8 cellular contexts compared by ENCODE assay signal in the genomic region with DNA sequence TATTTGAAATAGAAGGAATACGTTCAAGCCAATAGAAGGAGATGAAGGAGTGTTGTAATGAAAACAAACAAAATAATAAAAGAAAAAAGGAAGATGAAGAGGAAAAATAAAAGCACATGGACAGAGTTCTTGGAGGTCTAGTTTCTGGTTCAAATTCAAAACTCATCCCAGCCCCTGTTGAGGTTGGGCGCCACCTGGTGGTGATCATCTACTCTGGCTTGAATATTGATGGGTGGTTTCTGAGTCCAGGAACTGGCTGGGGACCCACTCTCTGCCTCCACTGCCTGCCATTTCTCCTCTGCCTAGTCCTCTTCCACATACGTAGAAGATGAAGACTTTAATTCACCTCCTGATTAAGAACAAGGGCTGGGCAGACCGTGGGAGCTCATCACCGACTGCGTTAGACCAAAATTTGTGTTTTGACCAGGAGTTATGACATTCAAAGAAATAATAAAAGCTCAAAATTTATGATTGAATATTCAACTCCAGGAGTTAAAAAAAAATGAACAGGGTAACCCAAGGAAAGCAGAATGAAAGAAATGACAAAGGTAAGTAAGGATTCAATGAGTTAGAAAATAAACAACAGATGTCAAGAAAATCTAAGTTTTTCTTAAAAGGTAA.
A peak's percentile ranks its signal among the peaks of the same experiment; 100 is the strongest.
DNase-seq lines count a peak whose midpoint lies in the region; ATAC-seq and TF ChIP-seq lines count a peak whose summit lies in the region.

No MANE protein-coding gene starts in this region.

- CTCF ChIA-PET in activated CD4-positive, alpha-beta memory T cell treated with anti-CD3 and anti-CD28 coated beads for 36 hours (lab: Charles Lee): interaction anchor here (0.7 to 5.0 kb wide), 10 partner anchors 9 to 428 kb away, joined by 3 to 25 read pairs (median 4); no protein-coding TSS in a partner anchor

- H3K4me3 Mint-ChIP-seq in activated CD4-positive, alpha-beta memory T cell treated with anti-CD3 and anti-CD28 coated beads for 36 hours: no peak overlapping the region
- no peak overlapping the region for H3K4me3 Mint-ChIP-seq in memory B cell

- intact Hi-C loops in activated CD4-positive, alpha-beta memory T cell treated with anti-CD3 and anti-CD28 coated beads for 36 hours (cut with micrococcal nuclease): loop anchor here (1.0 to 5.0 kb wide), 5 partner anchors 92 to 428 kb away; no protein-coding TSS in a partner anchor

- DNase-seq in NCI-H82 (lab: John Stamatoyannopoulos, UW): peak; percentile 82
- peak; percentile 78 for DNase-seq in activated CD4-positive, alpha-beta memory T cell treated with anti-CD3 and anti-CD28 coated beads for 36 hours
- peak; percentile 45 for DNase-seq in effector CD8-positive, alpha-beta T cell (lab: John Stamatoyannopoulos, UW)
- DNase-seq in memory B cell (ENCODE audit: low spot score in 2 of 2): peak; percentile 58 to 60
- DNase-seq in stimulated activated CD8-positive, alpha-beta memory T cell treated with anti-CD3 and anti-CD28 coated beads, Interleukin-4, amount 100 ng/mL, for 1 hour (ENCODE audit: low read depth in 2 of 2, low spot score in 1 of 2): peak; percentile 30 to 47
- no peak for DNase-seq in middle frontal gyrus (ENCODE audit: extremely low spot score, low spot score)

- peak; percentile 52 for TF ChIP-seq CTCF in GM12801 (IDR thresholded peaks at IDR 0.05; ENCODE audit: extremely low read depth, insufficient read length)

- no peaks in the 10 kb centered on the region for H3K4me1 Mint-ChIP-seq in activated CD4-positive, alpha-beta memory T cell treated with anti-CD3 and anti-CD28 coated beads for 36 hours (ENCODE audit: low read depth)
- H3K4me1 Mint-ChIP-seq in memory B cell: no peaks in the 10 kb centered on the region

- no peaks in the 10 kb centered on the region for H3K9me3 Mint-ChIP-seq in activated CD4-positive, alpha-beta memory T cell treated with anti-CD3 and anti-CD28 coated beads for 36 hours
- H3K9me3 Mint-ChIP-seq in memory B cell: no peaks in the 10 kb centered on the region

- ATAC-seq in HG03439 (IDR thresholded peaks at IDR 0.05; ENCODE audit: unreplicated experiment): peak; percentile 70
- ATAC-seq in memory B cell (ENCODE audit: low read depth): peak; percentile 59

- POLR2A ChIA-PET in activated CD4-positive, alpha-beta memory T cell treated with anti-CD3 and anti-CD28 coated beads for 36 hours (lab: Charles Lee): interaction anchor here (0.6 kb wide), 1 partner anchor 374 kb away, joined by 3 read pairs; no protein-coding TSS in a partner anchor

- H3K36me3 Mint-ChIP-seq in activated CD4-positive, alpha-beta memory T cell treated with anti-CD3 and anti-CD28 coated beads for 36 hours: no peaks in the 10 kb centered on the region
- H3K36me3 Mint-ChIP-seq in memory B cell: no peaks in the 10 kb centered on the region

- no peaks in the 10 kb centered on the region for H3K27me3 Mint-ChIP-seq in activated CD4-positive, alpha-beta memory T cell treated with anti-CD3 and anti-CD28 coated beads for 36 hours
- peaks cover 6% of the 10 kb centered on the region for H3K27me3 Mint-ChIP-seq in memory B cell

- no peak overlapping the region for H3K27ac Mint-ChIP-seq in activated CD4-positive, alpha-beta memory T cell treated with anti-CD3 and anti-CD28 coated beads for 36 hours
- H3K27ac Mint-ChIP-seq in memory B cell: no peak overlapping the region
